Comparison of ENCODE assay signal across 8 cellular contexts in genomic region chr5:141923443-141924313, GRCh38. TPM values are rescaled to one million over a fixed set of nuclear protein-coding genes. Genes with fewer than 3 reads are reported as not detected.
DNase-seq lines count a peak whose midpoint lies in the region; ATAC-seq lines count a peak whose summit lies in the region.

Gene DELE1 (plus strand): TSS chr5:141923871. CDS start chr5:141923942, 71 bp downstream.

- H3K27ac ChIP-seq in CD4-positive, alpha-beta memory T cell (ENCODE audit: low read depth, low read length), result peak within 1 kb of the TSS; percentile 99

- peak within 1 kb of the TSS; percentile 76 to 93 for H3K4me3 ChIP-seq in CD4-positive, alpha-beta memory T cell (ENCODE audit: low read length in 2 of 2)

- peaks cover 14 to 48% (median 34%) of the 10 kb centered on the region in 4 donors for H3K4me1 Mint-ChIP-seq in CD4-positive, alpha-beta memory T cell

- H3K27me3 ChIP-seq in CD4-positive, alpha-beta memory T cell (ENCODE audit: insufficient read depth, low read length), result no peaks in the 10 kb centered on the region

- peak; percentile 96 for ATAC-seq in GM19452 (IDR thresholded peaks at IDR 0.05; ENCODE audit: unreplicated experiment)

- peak within 1 kb of the TSS; percentile 87 to 97 (median 92) for H3K4me3 Mint-ChIP-seq in CD4-positive, alpha-beta memory T cell

- peaks cover 31% of the 10 kb centered on the region for H3K4me1 ChIP-seq in CD4-positive, alpha-beta memory T cell (ENCODE audit: insufficient read depth, low read length)

- no peaks in the 10 kb centered on the region for H3K27me3 Mint-ChIP-seq in CD4-positive, alpha-beta memory T cell

- H3K36me3 ChIP-seq in CD4-positive, alpha-beta memory T cell (ENCODE audit: insufficient read depth, low read length), result peaks cover 33% of the 10 kb centered on the region

- peaks cover 33 to 39% of the 10 kb centered on the region in 2 donors for H3K36me3 Mint-ChIP-seq in CD4-positive, alpha-beta memory T cell

- intact Hi-C loops in CD4-positive, alpha-beta memory T cell (cut with micrococcal nuclease), result loop anchor here (1.0 to 2.0 kb wide), 5 partner anchors 37 to 231 kb away; partner anchors contain the start of genes PCDH1 and RNF14

- POLR2A ChIA-PET in CD4-positive, alpha-beta memory T cell (lab: Charles Lee; ENCODE audit: partially characterized antibody), result interaction anchor here (0.7 to 3.8 kb wide), 23 partner anchors 9 to 287 kb away, joined by 3 to 36 read pairs (median 6); partner anchors contain the start of genes ARAP3, FCHSD1, HDAC3 and PCDH1

- CTCF ChIA-PET in CD4-positive, alpha-beta memory T cell (lab: Charles Lee; ENCODE audit: partially characterized antibody), result interaction anchor here (0.7 to 5.4 kb wide), 17 partner anchors 9 to 332 kb away, joined by 3 to 35 read pairs (median 4); partner anchors contain the start of genes PCDH1, PCDH12 and RNF14

- no peaks in the 10 kb centered on the region for H3K9me3 ChIP-seq in CD4-positive, alpha-beta memory T cell (ENCODE audit: control insufficient read depth in 1 of 2, low read length in 2 of 2)

- peak within 1 kb of the TSS; percentile 95 to 98 (median 97) for H3K27ac Mint-ChIP-seq in CD4-positive, alpha-beta memory T cell

- no peaks in the 10 kb centered on the region for H3K9me3 Mint-ChIP-seq in CD4-positive, alpha-beta memory T cell

- DNase-seq in CD4-positive, alpha-beta memory T cell, result peak; percentile 89 to 92 (median 92)
- DNase-seq in HK-2 (ENCODE audit: unreplicated experiment) (peak; percentile 87), lung microvascular endothelial cell (ENCODE audit: low read depth in 2 of 2) (peak; percentile 92 to 95)
- DNase-seq in NK-92 treated with Interleukin-12 subunit alpha and Interleukin-12 subunit beta, amount 100 ng/mL, for 24 hours (lab: John Stamatoyannopoulos, UW), result peak; percentile 87
- DNase-seq in activated CD8-positive, alpha-beta memory T cell treated with anti-CD3 and anti-CD28 coated beads for 24 hours, result peak; percentile 97
- peak; percentile 78 for DNase-seq in effector CD8-positive, alpha-beta T cell (lab: John Stamatoyannopoulos, UW)
- DNase-seq in stimulated activated CD4-positive, alpha-beta T cell treated with anti-CD3 and anti-CD28 coated beads, TNF-alpha, amount 100 ng/mL, for 48 hours (ENCODE audit: low read depth in 3 of 3), result peak; percentile 86 to 95 (median 92)

RNA-seq across cellular contexts. Expression of gene DELE1, which starts in this region (rescaled TPM):
- 10 to 100 TPM; 73.2 to 83.1 TPM for total RNA-seq in CD4-positive, alpha-beta memory T cell
- 10 to 100 TPM; 31.4 to 44.3 TPM for polyA plus RNA-seq in CD4-positive, alpha-beta memory T cell
- total RNA-seq in lung microvascular endothelial cell, result 46.4 and 53.2 TPM in 2 replicates

Comparison
In these comparisons a context has a peak if more than half of its experiments do, and no peak if none do; other contexts are left out.
1. Peak in every context shown above with its lines: DNase-seq, ATAC-seq, H3K4me3 ChIP-seq and H3K27ac ChIP-seq.